In the genomic region with DNA sequence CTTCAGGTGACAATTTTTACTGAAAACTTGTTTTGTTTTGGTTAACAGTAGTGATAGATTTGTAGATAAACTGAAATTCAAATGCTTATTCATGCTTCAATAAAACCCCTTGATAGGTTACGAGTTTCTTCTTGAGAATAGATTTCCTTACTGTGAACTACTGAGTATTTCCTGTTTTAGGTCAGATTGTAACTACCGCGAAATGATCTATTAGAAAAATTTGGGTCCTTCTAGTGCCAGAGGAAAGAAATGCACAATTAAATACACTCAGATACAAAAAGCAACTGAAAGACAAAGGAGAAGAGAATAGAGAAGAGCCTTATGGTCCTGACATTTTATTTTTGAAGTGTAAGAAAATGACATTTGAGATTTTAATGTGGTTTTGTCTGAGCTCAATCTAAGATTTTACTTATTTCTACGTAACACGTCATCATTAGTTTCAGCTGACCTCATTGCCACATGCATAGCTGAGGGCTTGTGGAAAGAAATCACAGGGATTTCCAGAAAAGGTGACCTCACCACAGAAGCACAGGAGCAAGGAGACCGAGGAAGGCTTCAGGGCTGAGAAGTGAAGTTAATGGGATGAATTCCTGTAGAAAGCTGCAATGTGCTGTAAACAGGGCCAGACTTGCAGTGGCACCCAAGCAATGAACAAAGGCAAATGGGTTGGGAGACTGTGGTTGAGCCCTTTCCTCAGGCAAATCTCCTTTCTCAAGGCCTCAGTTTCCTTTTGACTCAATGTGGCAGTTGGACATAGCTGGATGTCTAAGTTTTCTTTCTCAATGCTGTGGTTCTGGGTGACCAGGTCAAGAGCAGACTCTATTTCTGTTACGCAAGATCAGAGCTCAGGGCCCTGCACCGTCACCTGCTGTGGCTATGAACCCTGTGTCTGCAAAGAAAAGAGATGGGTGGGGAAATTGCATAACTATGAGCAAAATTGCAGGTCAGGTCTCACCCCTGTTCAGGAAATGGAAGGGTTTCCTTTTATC, we compare ENCODE assay signal across 8 cellular contexts.
DNase-seq lines count a peak whose midpoint lies in the region; ATAC-seq, FAIRE-seq and TF ChIP-seq lines count a peak whose summit lies in the region.

No MANE protein-coding gene starts in this region.

- DNase-seq in stimulated activated CD4-positive, alpha-beta T cell treated with anti-CD3 and anti-CD28 coated beads, Interleukin-15, amount 100 ng/mL, for 24 hours = peak; percentile 15
- DNase-seq in stimulated activated CD4-positive, alpha-beta T cell treated with anti-CD3 and anti-CD28 coated beads, Interleukin-1b, Interleukin-23, amount 100 ng/mL, for 48 hours = no peak
- peak; percentile 36 for DNase-seq in SW480 (ENCODE audit: low spot score)
- DNase-seq in hepatocyte (ENCODE audit: low spot score) = peak; percentile 44
- peak; percentile 37 for DNase-seq in urothelium cell line (ENCODE audit: low spot score)
- DNase-seq in ovary = no peak
- no peak for DNase-seq in amygdala (lab: John Stamatoyannopoulos, UW)

- intact Hi-C loops in ovary (cut with DNase I) = no loop called here

- no peak for TF ChIP-seq CTCF in hepatocyte (IDR thresholded peaks at IDR 0.05; ENCODE audit: poor library complexity)
- TF ChIP-seq CTCF in ovary (IDR thresholded peaks at IDR 0.05) = no peak

- no peak for TF ChIP-seq EP300 in ovary (IDR thresholded peaks at IDR 0.05)

- H3K27me3 ChIP-seq in hepatocyte = no peaks in the 10 kb centered on the region
- no peaks in the 10 kb centered on the region for H3K27me3 ChIP-seq in ovary

- no peaks in the 10 kb centered on the region for H3K36me3 ChIP-seq in hepatocyte (replicated peaks; ENCODE audit: insufficient read depth, low read depth)
- H3K36me3 ChIP-seq in ovary = no peaks in the 10 kb centered on the region

- ATAC-seq in HG03108 (IDR thresholded peaks at IDR 0.05; ENCODE audit: unreplicated experiment) = peak; percentile 96

- no peaks in the 10 kb centered on the region for H3K9me2 ChIP-seq in hepatocyte (replicated peaks; ENCODE audit: insufficient read depth)

- H2AFZ ChIP-seq in hepatocyte = no peak overlapping the region

- WGBS in hepatocyte (ENCODE audit: low lambda C conversion rate, missing lambda C conversion rate) = 82% methylated on average over 8 of the region's 8 CpGs
- 83 to 94% (median 92%) methylated on average over 8 of the region's 8 CpGs for WGBS in ovary, 3 donors

- H3K27ac ChIP-seq in hepatocyte (peak overlapping the region; percentile 73), ovary (no peak overlapping the region)

- H3K9me3 ChIP-seq in hepatocyte (ENCODE audit: low read depth) = no peaks in the 10 kb centered on the region
- no peaks in the 10 kb centered on the region for H3K9me3 ChIP-seq in ovary

- H3K4me1 ChIP-seq in hepatocyte (ENCODE audit: insufficient read depth) (peaks cover 22% of the 10 kb centered on the region), ovary (ENCODE audit: insufficient read depth) (peaks cover 2% of the 10 kb centered on the region)

- H3K4me2 ChIP-seq in hepatocyte = no peak overlapping the region

- FAIRE-seq in urothelium cell line (lab: Jason Lieb, UNC) = no peak

- H3K4me3 ChIP-seq in hepatocyte (no peak overlapping the region), ovary (no peak overlapping the region)

- H4K20me1 ChIP-seq in hepatocyte (ENCODE audit: insufficient read depth, poor library complexity, severe bottlenecking) = no peaks in the 10 kb centered on the region

- TF ChIP-seq POLR2A in ovary (IDR thresholded peaks at IDR 0.05) = no peak

- no peaks in the 10 kb centered on the region for H3K79me2 ChIP-seq in hepatocyte

Comparison
In these comparisons a context has a peak if more than half of its experiments do, and no peak if none do; other contexts are left out.
1. DNase-seq: peak in stimulated activated CD4-positive, alpha-beta T cell treated with anti-CD3 and anti-CD28 coated beads, Interleukin-15, amount 100 ng/mL, for 24 hours (single experiment), SW480 (single experiment), hepatocyte (single experiment) and urothelium cell line (single experiment); none in stimulated activated CD4-positive, alpha-beta T cell treated with anti-CD3 and anti-CD28 coated beads, Interleukin-1b, Interleukin-23, amount 100 ng/mL, for 48 hours (single experiment), ovary (0 of 5) and amygdala (0 of 56).